ENCODE assay signal across 14 cellular contexts in genomic region chr22:26713823-26714449, GRCh38.
DNase-seq lines count a peak whose midpoint lies in the region; ATAC-seq and TF ChIP-seq lines count a peak whose summit lies in the region.
"Had no signal": no experiment of that assay in that cellular context is flagged by ENCODE, and none has a peak within 500 bp of the region (broad histone marks: within the 10 kb centered on the region; RNA-seq: fewer than 3 reads in every experiment).

No MANE protein-coding gene starts in this region.

- no peaks in the 10 kb centered on the region for H3K36me3 ChIP-seq in SK-N-MC (ENCODE audit: insufficient read depth, low read length)
- H3K36me3 ChIP-seq: gastrocnemius medialis, thoracic aorta had no signal

- no peak for TF ChIP-seq CTCF in fibroblast of mammary gland (conservative IDR thresholded peaks at IDR 0.05; ENCODE audit: control insufficient read depth, insufficient read depth, low read depth, low read length)

- no peak for ATAC-seq in HG02642 (IDR thresholded peaks at IDR 0.05; ENCODE audit: poor library complexity, unreplicated experiment)
- ATAC-seq in HG02798 (IDR thresholded peaks at IDR 0.05; ENCODE audit: poor library complexity, unreplicated experiment) = no peak
- ATAC-seq: activated CD4-positive, CD25-positive, alpha-beta regulatory T cell treated with anti-CD3 and anti-CD28 coated beads, Interleukin-2, amount 50 U/mL, for 24 hours; gastrocnemius medialis had no signal

- H3K9ac ChIP-seq in SK-N-MC (ENCODE audit: insufficient read length) = no peak overlapping the region

- H3K4me3 ChIP-seq in SK-N-MC = peak overlapping the region; percentile 29
- H3K4me3 ChIP-seq in fibroblast of mammary gland (ENCODE audit: control insufficient read depth, low read depth, low read length) = no peak overlapping the region
- H3K4me3 ChIP-seq: gastrocnemius medialis, thoracic aorta had no signal

- no peak overlapping the region; the same call in 1 of the 2 replicates for H3K27ac ChIP-seq in SK-N-MC
- H3K27ac ChIP-seq: gastrocnemius medialis had no signal

- DNase-seq in EH (ENCODE audit: low read depth) = peak; percentile 89
- DNase-seq in SK-N-MC (ENCODE audit: low read depth, low spot score) = no peak
- DNase-seq in fibroblast of mammary gland (ENCODE audit: low read depth) = peak; percentile 41
- peak; percentile 54 for DNase-seq in non-pigmented ciliary epithelial cell (ENCODE audit: low read depth)
- DNase-seq in pons (ENCODE audit: low spot score) = no peak
- DNase-seq in 8988T = no peak
- DNase-seq: activated naive CD8-positive, alpha-beta T cell treated with anti-CD3 and anti-CD28 coated beads, Interleukin-2, amount 10 ng/mL, durations not matched to agents 7 days and 5 days; Caco-2; gastrocnemius medialis; SW 1271 had no signal

- no peaks in the 10 kb centered on the region for H3K9me3 ChIP-seq in SK-N-MC (ENCODE audit: low read depth, low read length)
- H3K9me3 ChIP-seq: Caco-2, gastrocnemius medialis, thoracic aorta had no signal

Comparison
In these comparisons a context has a peak if more than half of its experiments do, and no peak if none do; other contexts are left out.
1. DNase-seq: peak in EH (single experiment), fibroblast of mammary gland (single experiment) and non-pigmented ciliary epithelial cell (single experiment); none in SK-N-MC (single experiment), pons (single experiment) and 8988T (single experiment).